Comparison of ENCODE assay signal across 10 cellular contexts in genomic region chr1:1352784-1353388, GRCh38. TPM values are rescaled to one million over a fixed set of nuclear protein-coding genes. Genes with fewer than 3 reads are reported as not detected.
A peak's percentile ranks its signal among the peaks of the same experiment; 100 is the strongest.
DNase-seq lines count a peak whose midpoint lies in the region; ATAC-seq and TF ChIP-seq lines count a peak whose summit lies in the region.
"Had no signal": no experiment of that assay in that cellular context is flagged by ENCODE, and none has a peak within 500 bp of the region (broad histone marks: within the 10 kb centered on the region; RNA-seq: fewer than 3 reads in every experiment).

No MANE protein-coding gene starts in this region.

- no peak for TF ChIP-seq CTCF in esophagus muscularis mucosa (IDR thresholded peaks at IDR 0.05)
- no peak for TF ChIP-seq CTCF in gastrocnemius medialis (IDR thresholded peaks at IDR 0.05 in 4 of 5, conservative IDR thresholded peaks at IDR 0.05 in 1 of 5)
- no peak for TF ChIP-seq CTCF in natural killer cell (IDR thresholded peaks at IDR 0.05)

- WGBS in esophagus muscularis mucosa, result 28% methylated on average over 5 of the region's 5 CpGs

- H3K27ac ChIP-seq in esophagus muscularis mucosa (replicated peaks in 1 of 4) (peak overlapping the region; percentile 32 to 73 (median 60)), gastrocnemius medialis (peak overlapping the region; percentile 11 to 67 (median 46))

- H3K4me3 ChIP-seq in esophagus muscularis mucosa, result no peak overlapping the region
- no peak overlapping the region for H3K4me3 ChIP-seq in gastrocnemius medialis

- H3K9me3 Mint-ChIP-seq in activated CD4-positive, alpha-beta T cell treated with anti-CD3 and anti-CD28 coated beads, Interleukin-2, amount 10 ng/mL, durations not matched to agents 7 days and 5 days, result no peaks in the 10 kb centered on the region
- H3K9me3 Mint-ChIP-seq in natural killer cell, result no peaks in the 10 kb centered on the region

- H3K9me3 ChIP-seq in esophagus muscularis mucosa (no peaks in the 10 kb centered on the region), gastrocnemius medialis (no peaks in the 10 kb centered on the region)

- POLR2A ChIA-PET in activated CD4-positive, alpha-beta T cell treated with anti-CD3 and anti-CD28 coated beads, Interleukin-2, amount 10 ng/mL, durations not matched to agents 7 days and 5 days (lab: Charles Lee), result no interaction called here

- H3K4me3 Mint-ChIP-seq in activated CD4-positive, alpha-beta T cell treated with anti-CD3 and anti-CD28 coated beads, Interleukin-2, amount 10 ng/mL, durations not matched to agents 7 days and 5 days, result peak overlapping the region; percentile 58
- no peak overlapping the region for H3K4me3 Mint-ChIP-seq in natural killer cell

- no peak for TF ChIP-seq EP300 in esophagus muscularis mucosa (IDR thresholded peaks at IDR 0.05)

- peaks cover 49 to 76% (median 70%) of the 10 kb centered on the region in 4 donors for H3K4me1 ChIP-seq in esophagus muscularis mucosa
- peaks cover 16 to 35% of the 10 kb centered on the region in 2 donors for H3K4me1 ChIP-seq in gastrocnemius medialis

- CTCF ChIA-PET in activated CD4-positive, alpha-beta T cell treated with anti-CD3 and anti-CD28 coated beads, Interleukin-2, amount 10 ng/mL, durations not matched to agents 7 days and 5 days (lab: Charles Lee), result interaction anchor here (1.6 kb wide), 1 partner anchor 20 kb away, joined by 4 read pairs; no protein-coding TSS in a partner anchor

- H3K27me3 ChIP-seq in esophagus muscularis mucosa (peaks cover 0 to 53% (median 26%) of the 10 kb centered on the region in 4 donors), gastrocnemius medialis (peaks cover 0 to 19% (median 18%) of the 10 kb centered on the region in 3 donors)

- TF ChIP-seq POLR2A in esophagus muscularis mucosa (IDR thresholded peaks at IDR 0.05; ENCODE audit: low read depth) (no peak), gastrocnemius medialis (IDR thresholded peaks at IDR 0.05) (no peak)

- H3K27me3 Mint-ChIP-seq in activated CD4-positive, alpha-beta T cell treated with anti-CD3 and anti-CD28 coated beads, Interleukin-2, amount 10 ng/mL, durations not matched to agents 7 days and 5 days, result peaks cover 22% of the 10 kb centered on the region
- H3K27me3 Mint-ChIP-seq in natural killer cell (ENCODE audit: low read depth in 2 of 2), result peaks cover 0 to 7% of the 10 kb centered on the region in 2 donors

- DNase-seq in activated CD4-positive, alpha-beta T cell treated with anti-CD3 and anti-CD28 coated beads, Interleukin-2, amount 10 ng/mL, durations not matched to agents 7 days and 5 days, result no peak
- DNase-seq in activated CD4-positive, alpha-beta T cell treated with anti-CD3 and anti-CD28 coated beads for 48 hours, result no peak
- peak; percentile 83 for DNase-seq in NCI-H2171 (lab: John Stamatoyannopoulos, UW)
- DNase-seq in esophagus muscularis mucosa (ENCODE audit: extremely low spot score), result no peak
- DNase-seq in gastrocnemius medialis, result no peak
- no peak for DNase-seq in NOMO-1 treated with dmso at 0.1 percent for 144 hours (lab: John Stamatoyannopoulos, UW; ENCODE audit: unreplicated experiment)
- DNase-seq in natural killer cell, result no peak
- DNase-seq in NCI-H510A treated with DMSO at 0.1 percent for 48 hours (lab: John Stamatoyannopoulos, UW), result no peak
- DNase-seq: activated T-cell treated with anti-CD3 and anti-CD28 coated beads, Interleukin-2, amount 50 U/mL, for 48 hours; NK-92 treated with Interleukin-12 subunit alpha and Interleukin-12 subunit beta, amount 100 ng/mL, for 24 hours had no signal

- intact Hi-C loops in esophagus muscularis mucosa (cut with DNase I), result no loop called here
- intact Hi-C loops in gastrocnemius medialis (cut with DNase I; ENCODE audit: low total_unique reads), result no loop called here
- intact Hi-C loops in natural killer cell (cut with micrococcal nuclease), result no loop called here

- ATAC-seq in gastrocnemius medialis, result no peak
- ATAC-seq in natural killer cell, result no peak

- peaks cover 0 to 25% (median 7%) of the 10 kb centered on the region in 4 donors for H3K36me3 ChIP-seq in esophagus muscularis mucosa
- no peaks in the 10 kb centered on the region for H3K36me3 ChIP-seq in gastrocnemius medialis

- H3K4me1 Mint-ChIP-seq in activated CD4-positive, alpha-beta T cell treated with anti-CD3 and anti-CD28 coated beads, Interleukin-2, amount 10 ng/mL, durations not matched to agents 7 days and 5 days, result peaks cover 17% of the 10 kb centered on the region
- peaks cover 0 to 21% of the 10 kb centered on the region in 2 donors for H3K4me1 Mint-ChIP-seq in natural killer cell

- in situ Hi-C loops in gastrocnemius medialis (cut with MboI; ENCODE audit: low sequenced_read_pairs in 4 of 4), result no loop called here

- peak overlapping the region; percentile 25 for H3K27ac Mint-ChIP-seq in activated CD4-positive, alpha-beta T cell treated with anti-CD3 and anti-CD28 coated beads, Interleukin-2, amount 10 ng/mL, durations not matched to agents 7 days and 5 days
- H3K27ac Mint-ChIP-seq in natural killer cell, result no peak overlapping the region

- H3K36me3 Mint-ChIP-seq in activated CD4-positive, alpha-beta T cell treated with anti-CD3 and anti-CD28 coated beads, Interleukin-2, amount 10 ng/mL, durations not matched to agents 7 days and 5 days (ENCODE audit: low read depth), result no peaks in the 10 kb centered on the region
- H3K36me3 Mint-ChIP-seq in natural killer cell, result no peaks in the 10 kb centered on the region

RNA-seq across cellular contexts. Expression of gene DVL1, which starts 3.7 kb away (rescaled TPM):
- 10 to 100 TPM; 33.0 to 34.0 TPM for total RNA-seq in activated CD4-positive, alpha-beta T cell treated with anti-CD3 and anti-CD28 coated beads, Interleukin-2, amount 10 ng/mL, durations not matched to agents 7 days and 5 days
- total RNA-seq in esophagus muscularis mucosa (100 to 1,000 TPM in 2 of 4 donors, 10 to 100 TPM in 2; 66.9 to 141 (median 114) TPM), gastrocnemius medialis (100 to 1,000 TPM; 196 to 311 (median 258) TPM), natural killer cell (10 to 100 TPM; 33.8 to 41.9 (median 35.6) TPM)

RNA-seq across cellular contexts. Expression of gene MXRA8, which starts 5.5 kb away (rescaled TPM):
- under 1 TPM; 0.15 to 0.30 TPM for total RNA-seq in activated CD4-positive, alpha-beta T cell treated with anti-CD3 and anti-CD28 coated beads, Interleukin-2, amount 10 ng/mL, durations not matched to agents 7 days and 5 days
- 100 to 1,000 TPM in 2 of 4 donors, 10 to 100 TPM in 2; 68.5 to 129 (median 87.2) TPM for total RNA-seq in esophagus muscularis mucosa
- 10 to 100 TPM; 13.9 to 41.9 (median 34.2) TPM for total RNA-seq in gastrocnemius medialis
- under 1 TPM in 1 of 3 donors, not detected in 2; 0.26 TPM for total RNA-seq in natural killer cell

RNA-seq across cellular contexts. Expression of gene TAS1R3, which starts 21.8 kb away (rescaled TPM):
- total RNA-seq in activated CD4-positive, alpha-beta T cell treated with anti-CD3 and anti-CD28 coated beads, Interleukin-2, amount 10 ng/mL, durations not matched to agents 7 days and 5 days, result 1 to 10 TPM; 3.1 to 3.7 TPM
- total RNA-seq in esophagus muscularis mucosa, result under 1 TPM in 2 of 4 donors, not detected in 2; 0.17 to 0.32 TPM
- total RNA-seq in gastrocnemius medialis, result under 1 TPM in 2 of 4 donors, not detected in 2; 0.20 to 0.44 TPM
- 1 to 10 TPM in 2 of 3 donors, under 1 TPM in 1; 0.66 to 1.4 (median 1.3) TPM for total RNA-seq in natural killer cell

RNA-seq across cellular contexts. Expression of gene AURKAIP1, which starts 22.1 kb away (rescaled TPM):
- total RNA-seq in activated CD4-positive, alpha-beta T cell treated with anti-CD3 and anti-CD28 coated beads, Interleukin-2, amount 10 ng/mL, durations not matched to agents 7 days and 5 days, result 100 to 1,000 TPM; 101 to 125 TPM
- total RNA-seq in esophagus muscularis mucosa (100 to 1,000 TPM in 3 of 4 donors, 10 to 100 TPM in 1; 98.4 to 152 (median 117) TPM), gastrocnemius medialis (100 to 1,000 TPM; 165 to 450 (median 234) TPM), natural killer cell (10 to 100 TPM; 60.0 to 76.3 (median 64.6) TPM)

RNA-seq across cellular contexts. Expression of gene CPTP, which starts 28.3 kb away (rescaled TPM):
- total RNA-seq in activated CD4-positive, alpha-beta T cell treated with anti-CD3 and anti-CD28 coated beads, Interleukin-2, amount 10 ng/mL, durations not matched to agents 7 days and 5 days, result 10 to 100 TPM; 25.2 to 27.6 TPM
- total RNA-seq in esophagus muscularis mucosa, result 10 to 100 TPM; 15.4 to 44.9 (median 31.5) TPM
- 10 to 100 TPM; 22.7 to 64.9 (median 34.0) TPM for total RNA-seq in gastrocnemius medialis
- 10 to 100 TPM in 2 of 3 donors, 1 to 10 TPM in 1; 8.0 to 14.6 (median 12.3) TPM for total RNA-seq in natural killer cell

Comparison
In these comparisons a context has a peak if more than half of its experiments do, and no peak if none do; other contexts are left out.
1. RNA of gene MXRA8, which starts 5.5 kb away (total RNA-seq): 68.5 to 129 TPM in esophagus muscularis mucosa and 13.9 to 41.9 TPM in gastrocnemius medialis; 0.15 to 0.30 TPM in activated CD4-positive, alpha-beta T cell treated with anti-CD3 and anti-CD28 coated beads, Interleukin-2, amount 10 ng/mL, durations not matched to agents 7 days and 5 days and 0.26 TPM in natural killer cell; every median in the first group is over 10 times any median in the second.